Comparison of ENCODE assay signal across 1 cellular context in genomic region chr7:100478966-100479660, GRCh38.
TF ChIP-seq lines count a peak whose summit lies in the region.

TSS of gene TSC22D4 (minus strand) at chr7:100479214. CDS start at chr7:100478038, 1,176 bp downstream.

TF ChIP-seq in HepG2, 621 proteins besides CTCF, POLR2A, EP300 and RAD21 (continued from another document and continues in another):
- TF ChIP-seq, protein P1, sequence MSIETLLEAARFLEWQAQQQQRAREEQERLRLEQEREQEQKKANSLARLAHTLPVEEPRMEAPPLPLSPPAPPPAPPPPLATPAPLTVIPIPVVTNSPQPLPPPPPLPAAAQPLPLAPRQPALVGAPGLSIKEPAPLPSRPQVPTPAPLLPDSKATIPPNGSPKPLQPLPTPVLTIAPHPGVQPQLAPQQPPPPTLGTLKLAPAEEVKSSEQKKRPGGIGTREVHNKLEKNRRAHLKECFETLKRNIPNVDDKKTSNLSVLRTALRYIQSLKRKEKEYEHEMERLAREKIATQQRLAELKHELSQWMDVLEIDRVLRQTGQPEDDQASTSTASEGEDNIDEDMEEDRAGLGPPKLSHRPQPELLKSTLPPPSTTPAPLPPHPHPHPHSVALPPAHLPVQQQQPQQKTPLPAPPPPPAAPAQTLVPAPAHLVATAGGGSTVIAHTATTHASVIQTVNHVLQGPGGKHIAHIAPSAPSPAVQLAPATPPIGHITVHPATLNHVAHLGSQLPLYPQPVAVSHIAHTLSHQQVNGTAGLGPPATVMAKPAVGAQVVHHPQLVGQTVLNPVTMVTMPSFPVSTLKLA (IDR thresholded peaks at IDR 0.05) = no peak
- TF ChIP-seq ZSCAN31 (CRISPR knock-in tag; IDR thresholded peaks at IDR 0.05; ENCODE audit: low read depth) (no peak), KLF15 (CRISPR knock-in tag; IDR thresholded peaks at IDR 0.05; ENCODE audit: borderline replicate concordance) (0 out of 2 replicates have a peak, but pooled peaks have one; percentile 47), DMTF1 (CRISPR knock-in tag; IDR thresholded peaks at IDR 0.05) (no peak), ZEB1 (IDR thresholded peaks at IDR 0.05; ENCODE audit: insufficient replicate concordance, low read depth) (no peak), ZHX1 (CRISPR knock-in tag; IDR thresholded peaks at IDR 0.05; ENCODE audit: low read depth) (no peak), MEIS1 (CRISPR knock-in tag; IDR thresholded peaks at IDR 0.05; ENCODE audit: borderline replicate concordance) (no peak), MED8 (CRISPR knock-in tag; IDR thresholded peaks at IDR 0.05; ENCODE audit: insufficient replicate concordance) (peak; percentile 67), SMAD3 (CRISPR knock-in tag; IDR thresholded peaks at IDR 0.05) (no peak), ZUFSP (CRISPR knock-in tag; IDR thresholded peaks at IDR 0.05; ENCODE audit: borderline replicate concordance) (no peak), RBAK (CRISPR knock-in tag; IDR thresholded peaks at IDR 0.05) (0 out of 2 replicates have a peak, but pooled peaks have one; percentile 30), JDP2 (CRISPR knock-in tag; IDR thresholded peaks at IDR 0.05; ENCODE audit: borderline replicate concordance) (no peak), E2F1 (CRISPR knock-in tag; IDR thresholded peaks at IDR 0.05) (no peak), NPAS2 (CRISPR knock-in tag; IDR thresholded peaks at IDR 0.05; ENCODE audit: borderline replicate concordance) (no peak), ZKSCAN8 (CRISPR knock-in tag; IDR thresholded peaks at IDR 0.05; ENCODE audit: borderline replicate concordance) (no peak), HNRNPUL1 (IDR thresholded peaks at IDR 0.05; ENCODE audit: low read depth, low read length) (no peak), NFE2 (CRISPR knock-in tag; IDR thresholded peaks at IDR 0.05) (no peak), ZMYM3 (CRISPR knock-in tag; IDR thresholded peaks at IDR 0.05) (peak; percentile 74; the same call in 1 of the 2 replicates), NFIB (CRISPR knock-in tag; IDR thresholded peaks at IDR 0.05; ENCODE audit: borderline replicate concordance) (no peak), ZNF792 (CRISPR knock-in tag; IDR thresholded peaks at IDR 0.05) (no peak), HES4 (CRISPR knock-in tag; IDR thresholded peaks at IDR 0.05; ENCODE audit: borderline replicate concordance) (0 out of 2 replicates have a peak, but pooled peaks have one; percentile 3), ZNF160 (CRISPR knock-in tag; IDR thresholded peaks at IDR 0.05) (0 out of 2 replicates have a peak, but pooled peaks have one; percentile 34), ZNF83 (CRISPR knock-in tag; IDR thresholded peaks at IDR 0.05; ENCODE audit: borderline replicate concordance) (no peak), BRCA1 (CRISPR knock-in tag; IDR thresholded peaks at IDR 0.05) (no peak), SP140L (CRISPR knock-in tag; IDR thresholded peaks at IDR 0.05; ENCODE audit: borderline replicate concordance) (no peak), ZNF549 (CRISPR knock-in tag; IDR thresholded peaks at IDR 0.05) (no peak), HOXA5 (CRISPR knock-in tag; IDR thresholded peaks at IDR 0.05) (peak; percentile 52; the same call in 1 of the 2 replicates), ZFP82 (CRISPR knock-in tag; IDR thresholded peaks at IDR 0.05; ENCODE audit: borderline replicate concordance) (no peak), ZFYVE20 (CRISPR knock-in tag; IDR thresholded peaks at IDR 0.05; ENCODE audit: borderline replicate concordance, low read depth) (no peak), ZNF292 (CRISPR knock-in tag; IDR thresholded peaks at IDR 0.05; ENCODE audit: borderline replicate concordance, low read depth) (peak; percentile 92), MBD4 (IDR thresholded peaks at IDR 0.05; ENCODE audit: borderline replicate concordance, low read length) (no peak), CREB1 (IDR thresholded peaks at IDR 0.05) (no peak), CREB1 (CRISPR knock-in tag; IDR thresholded peaks at IDR 0.05) (no peak), TEAD2 (CRISPR knock-in tag; IDR thresholded peaks at IDR 0.05) (no peak), HNRNPL (IDR thresholded peaks at IDR 0.05; ENCODE audit: low read depth, low read length) (no peak), AGO2 (optimal IDR thresholded peaks at IDR 0.05; ENCODE audit: low read depth, low read length) (peak; percentile 50), SRF (IDR thresholded peaks at IDR 0.05; ENCODE audit: low read depth, low read length) (no peak)
- TF ChIP-seq, protein P2, sequence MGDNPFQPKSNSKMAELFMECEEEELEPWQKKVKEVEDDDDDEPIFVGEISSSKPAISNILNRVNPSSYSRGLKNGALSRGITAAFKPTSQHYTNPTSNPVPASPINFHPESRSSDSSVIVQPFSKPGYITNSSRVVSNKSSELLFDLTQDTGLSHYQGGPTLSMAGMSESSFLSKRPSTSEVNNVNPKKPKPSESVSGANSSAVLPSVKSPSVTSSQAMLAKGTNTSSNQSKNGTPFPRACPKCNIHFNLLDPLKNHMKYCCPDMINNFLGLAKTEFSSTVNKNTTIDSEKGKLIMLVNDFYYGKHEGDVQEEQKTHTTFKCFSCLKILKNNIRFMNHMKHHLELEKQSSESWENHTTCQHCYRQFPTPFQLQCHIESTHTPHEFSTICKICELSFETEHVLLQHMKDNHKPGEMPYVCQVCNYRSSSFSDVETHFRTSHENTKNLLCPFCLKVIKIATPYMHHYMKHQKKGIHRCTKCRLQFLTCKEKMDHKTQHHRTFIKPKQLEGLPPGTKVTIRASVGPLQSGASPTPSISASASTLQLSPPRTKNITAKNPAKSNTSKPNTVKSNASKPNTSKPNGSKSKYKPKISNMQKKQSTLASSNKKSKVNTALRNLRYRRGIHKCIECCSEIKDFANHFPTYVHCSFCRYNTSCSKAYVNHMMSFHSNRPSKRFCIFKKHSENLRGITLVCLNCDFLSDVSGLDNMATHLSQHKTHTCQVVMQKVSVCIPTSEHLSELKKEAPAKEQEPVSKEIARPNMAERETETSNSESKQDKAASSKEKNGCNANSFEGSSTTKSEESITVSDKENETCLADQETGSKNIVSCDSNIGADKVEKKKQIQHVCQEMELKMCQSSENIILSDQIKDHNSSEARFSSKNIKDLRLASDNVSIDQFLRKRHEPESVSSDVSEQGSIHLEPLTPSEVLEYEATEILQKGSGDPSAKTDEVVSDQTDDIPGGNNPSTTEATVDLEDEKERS (CRISPR knock-in tag; IDR thresholded peaks at IDR 0.05) = no peak; the same call in 1 of the 2 replicates
- TF ChIP-seq, protein P3, sequence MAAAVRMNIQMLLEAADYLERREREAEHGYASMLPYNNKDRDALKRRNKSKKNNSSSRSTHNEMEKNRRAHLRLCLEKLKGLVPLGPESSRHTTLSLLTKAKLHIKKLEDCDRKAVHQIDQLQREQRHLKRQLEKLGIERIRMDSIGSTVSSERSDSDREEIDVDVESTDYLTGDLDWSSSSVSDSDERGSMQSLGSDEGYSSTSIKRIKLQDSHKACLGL (CRISPR knock-in tag; IDR thresholded peaks at IDR 0.05) = no peak; the same call in 1 of the 2 replicates
- TF ChIP-seq, protein P4, sequence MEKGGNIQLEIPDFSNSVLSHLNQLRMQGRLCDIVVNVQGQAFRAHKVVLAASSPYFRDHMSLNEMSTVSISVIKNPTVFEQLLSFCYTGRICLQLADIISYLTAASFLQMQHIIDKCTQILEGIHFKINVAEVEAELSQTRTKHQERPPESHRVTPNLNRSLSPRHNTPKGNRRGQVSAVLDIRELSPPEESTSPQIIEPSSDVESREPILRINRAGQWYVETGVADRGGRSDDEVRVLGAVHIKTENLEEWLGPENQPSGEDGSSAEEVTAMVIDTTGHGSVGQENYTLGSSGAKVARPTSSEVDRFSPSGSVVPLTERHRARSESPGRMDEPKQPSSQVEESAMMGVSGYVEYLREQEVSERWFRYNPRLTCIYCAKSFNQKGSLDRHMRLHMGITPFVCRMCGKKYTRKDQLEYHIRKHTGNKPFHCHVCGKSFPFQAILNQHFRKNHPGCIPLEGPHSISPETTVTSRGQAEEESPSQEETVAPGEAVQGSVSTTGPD (CRISPR knock-in tag; IDR thresholded peaks at IDR 0.05) = no peak
- TF ChIP-seq, protein P5, sequence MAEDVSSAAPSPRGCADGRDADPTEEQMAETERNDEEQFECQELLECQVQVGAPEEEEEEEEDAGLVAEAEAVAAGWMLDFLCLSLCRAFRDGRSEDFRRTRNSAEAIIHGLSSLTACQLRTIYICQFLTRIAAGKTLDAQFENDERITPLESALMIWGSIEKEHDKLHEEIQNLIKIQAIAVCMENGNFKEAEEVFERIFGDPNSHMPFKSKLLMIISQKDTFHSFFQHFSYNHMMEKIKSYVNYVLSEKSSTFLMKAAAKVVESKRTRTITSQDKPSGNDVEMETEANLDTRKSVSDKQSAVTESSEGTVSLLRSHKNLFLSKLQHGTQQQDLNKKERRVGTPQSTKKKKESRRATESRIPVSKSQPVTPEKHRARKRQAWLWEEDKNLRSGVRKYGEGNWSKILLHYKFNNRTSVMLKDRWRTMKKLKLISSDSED (CRISPR knock-in tag; IDR thresholded peaks at IDR 0.05) = no peak
- TF ChIP-seq, protein P6, sequence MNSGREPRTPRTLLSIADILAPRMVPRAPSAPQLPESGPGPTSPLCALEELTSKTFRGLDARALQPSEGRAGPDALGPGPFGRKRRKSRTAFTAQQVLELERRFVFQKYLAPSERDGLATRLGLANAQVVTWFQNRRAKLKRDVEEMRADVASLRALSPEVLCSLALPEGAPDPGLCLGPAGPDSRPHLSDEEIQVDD (CRISPR knock-in tag; IDR thresholded peaks at IDR 0.05; ENCODE audit: borderline replicate concordance) = no peak
